Comparison of ENCODE assay signal across 9 cellular contexts in the genomic region with DNA sequence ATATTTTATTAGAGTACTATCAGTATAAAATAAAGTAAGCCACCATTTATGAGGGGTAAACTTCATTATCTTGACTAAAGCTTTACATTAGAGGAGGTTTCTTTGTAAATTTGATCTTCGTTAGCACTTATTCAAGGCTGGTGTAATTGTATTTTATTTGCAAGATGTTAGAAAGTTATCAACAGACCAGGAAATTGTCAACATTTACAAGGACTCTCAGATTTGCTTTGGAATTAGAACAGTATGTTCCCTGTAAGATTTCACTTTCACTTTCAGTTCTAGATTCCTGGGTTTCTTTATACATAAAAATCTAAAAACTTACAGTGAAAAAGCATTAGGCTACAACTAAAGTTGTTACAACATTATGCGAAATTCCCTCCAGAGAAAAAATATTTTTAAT. TPM values are rescaled to one million over a fixed set of nuclear protein-coding genes. Genes with fewer than 3 reads are reported as not detected.
DNase-seq lines count a peak whose midpoint lies in the region; ATAC-seq, FAIRE-seq and TF ChIP-seq lines count a peak whose summit lies in the region.
"Had no signal": no experiment of that assay in that cellular context is flagged by ENCODE, and none has a peak within 500 bp of the region (broad histone marks: within the 10 kb centered on the region; RNA-seq: fewer than 3 reads in every experiment).

No MANE protein-coding gene starts in this region.

- no peaks in the 10 kb centered on the region for H3K27me3 Mint-ChIP-seq in activated naive CD4-positive, alpha-beta T cell treated with anti-CD3 and anti-CD28 coated beads, Interleukin-2, amount 10 ng/mL, durations not matched to agents 7 days and 5 days
- H3K27me3 Mint-ChIP-seq in activated naive CD8-positive, alpha-beta T cell = no peaks in the 10 kb centered on the region
- H3K27me3 Mint-ChIP-seq in type B pancreatic cell = peaks cover 7% of the 10 kb centered on the region

- peaks cover 6% of the 10 kb centered on the region for H3K36me3 Mint-ChIP-seq in activated naive CD4-positive, alpha-beta T cell treated with anti-CD3 and anti-CD28 coated beads, Interleukin-2, amount 10 ng/mL, durations not matched to agents 7 days and 5 days
- H3K36me3 Mint-ChIP-seq in activated naive CD8-positive, alpha-beta T cell = peaks cover 2% of the 10 kb centered on the region
- H3K36me3 Mint-ChIP-seq in type B pancreatic cell = no peaks in the 10 kb centered on the region

- intact Hi-C loops in left colon (cut with DNase I, micrococcal nuclease) = no loop called here

- FAIRE-seq in HTR-8/SVneo (lab: Jason Lieb, UNC) = no peak
- FAIRE-seq: G401.6 had no signal

- ATAC-seq in left colon = peak; percentile 28

- peak overlapping the region; percentile 40 for H3K27ac Mint-ChIP-seq in activated naive CD4-positive, alpha-beta T cell treated with anti-CD3 and anti-CD28 coated beads, Interleukin-2, amount 10 ng/mL, durations not matched to agents 7 days and 5 days
- peak overlapping the region; percentile 50 for H3K27ac Mint-ChIP-seq in activated naive CD8-positive, alpha-beta T cell
- peak overlapping the region; percentile 68 for H3K27ac Mint-ChIP-seq in type B pancreatic cell

- peaks cover 5% of the 10 kb centered on the region for H3K9me3 Mint-ChIP-seq in activated naive CD4-positive, alpha-beta T cell treated with anti-CD3 and anti-CD28 coated beads, Interleukin-2, amount 10 ng/mL, durations not matched to agents 7 days and 5 days
- no peaks in the 10 kb centered on the region for H3K9me3 Mint-ChIP-seq in activated naive CD8-positive, alpha-beta T cell (ENCODE audit: low read depth)
- H3K9me3 Mint-ChIP-seq in type B pancreatic cell = no peaks in the 10 kb centered on the region

- TF ChIP-seq CTCF in type B pancreatic cell (conservative IDR thresholded peaks at IDR 0.05) = no peak

- no peak overlapping the region for H3K4me3 Mint-ChIP-seq in activated naive CD4-positive, alpha-beta T cell treated with anti-CD3 and anti-CD28 coated beads, Interleukin-2, amount 10 ng/mL, durations not matched to agents 7 days and 5 days
- H3K4me3 Mint-ChIP-seq in activated naive CD8-positive, alpha-beta T cell = peak overlapping the region; percentile 22
- no peak overlapping the region for H3K4me3 Mint-ChIP-seq in type B pancreatic cell

- CTCF ChIA-PET in activated naive CD4-positive, alpha-beta T cell treated with anti-CD3 and anti-CD28 coated beads, Interleukin-2, amount 10 ng/mL, durations not matched to agents 7 days and 5 days (lab: Charles Lee) = interaction anchor here (4.8 kb wide), 1 partner anchor 18 kb away, joined by 34 read pairs; no protein-coding TSS in a partner anchor

- H3K4me1 Mint-ChIP-seq in activated naive CD4-positive, alpha-beta T cell treated with anti-CD3 and anti-CD28 coated beads, Interleukin-2, amount 10 ng/mL, durations not matched to agents 7 days and 5 days = peaks cover 50% of the 10 kb centered on the region
- H3K4me1 Mint-ChIP-seq in activated naive CD8-positive, alpha-beta T cell (ENCODE audit: low read depth) = peaks cover 56% of the 10 kb centered on the region
- peaks cover 15% of the 10 kb centered on the region for H3K4me1 Mint-ChIP-seq in type B pancreatic cell (ENCODE audit: unreplicated experiment)

- DNase-seq in activated naive CD4-positive, alpha-beta T cell treated with anti-CD3 and anti-CD28 coated beads, Interleukin-2, amount 10 ng/mL, durations not matched to agents 7 days and 5 days = no peak
- DNase-seq in activated naive CD4-positive, alpha-beta T cell treated with Interleukin-2 at 50 U/mL for 16 hours = no peak
- DNase-seq in left colon (no peak), type B pancreatic cell (ENCODE audit: extremely low spot score, unreplicated experiment) (no peak), HTR-8/SVneo (ENCODE audit: insufficient read length, low spot score) (no peak), NCI-H748 treated with DMSO at 0.1 percent for 48 hours (lab: John Stamatoyannopoulos, UW) (no peak)
- no peak for DNase-seq in stimulated activated CD4-positive, alpha-beta T cell treated with anti-CD3 and anti-CD28 coated beads, Interleukin-4, amount 100 ng/mL, for 4 hours

RNA-seq across cellular contexts. Expression of gene BIRC3, which starts 4.6 kb away (rescaled TPM):
- total RNA-seq in left colon (10 to 100 TPM; 41.7 to 53.6 TPM), type B pancreatic cell (ENCODE audit: low replicate concordance) (2.3 and 2.8 TPM in 2 replicates)

RNA-seq across cellular contexts. Expression of gene BIRC2, which starts 34.4 kb away (rescaled TPM):
- total RNA-seq in left colon = 10 to 100 TPM; 46.9 to 50.7 TPM
- 43.4 and 46.9 TPM in 2 replicates for total RNA-seq in type B pancreatic cell (ENCODE audit: low replicate concordance)

Comparison
In these comparisons a context has a peak if more than half of its experiments do, and no peak if none do; other contexts are left out.
1. RNA of gene BIRC3, which starts 4.6 kb away (total RNA-seq): 41.7 to 53.6 TPM in left colon; 2.3 to 2.8 TPM in type B pancreatic cell; every median in the first group is over 10 times any median in the second.
2. Peak in every context shown above with its lines, with median percentiles within 50 percentile points of each other: H3K27ac Mint-ChIP-seq.